ENCODE assay signal across 20 cellular contexts in genomic region chr12:53173085-53173715, GRCh38. TPM values are rescaled to one million over a fixed set of nuclear protein-coding genes. Genes with fewer than 3 reads are reported as not detected.
A peak's percentile ranks its signal among the peaks of the same experiment; 100 is the strongest.
DNase-seq lines count a peak whose midpoint lies in the region; ATAC-seq and TF ChIP-seq lines count a peak whose summit lies in the region.
"Had no signal": no experiment of that assay in that cellular context is flagged by ENCODE, and none has a peak within 500 bp of the region (broad histone marks: within the 10 kb centered on the region; RNA-seq: fewer than 3 reads in every experiment).

No MANE protein-coding gene starts in this region.

- H3K27ac Mint-ChIP-seq in natural killer cell: no peak overlapping the region
- H3K27ac Mint-ChIP-seq: B cell had no signal

- intact Hi-C loops in Panc1 (cut with micrococcal nuclease; ENCODE audit: unreplicated experiment): no loop called here
- intact Hi-C loops in vagina (cut with DNase I): no loop called here
- intact Hi-C loops in natural killer cell (cut with micrococcal nuclease): no loop called here

- peaks cover 12% of the 10 kb centered on the region for H3K4me1 ChIP-seq in Panc1 (ENCODE audit: control insufficient read depth, insufficient read depth, low read length)
- peaks cover 6% of the 10 kb centered on the region for H3K4me1 ChIP-seq in vagina

- CTCF ChIA-PET in Panc1 (lab: Charles Lee): interaction anchor here (0.7 to 1.3 kb wide), 3 partner anchors 14 to 148 kb away, joined by 4 to 7 read pairs (median 5); no protein-coding TSS in a partner anchor

- H3K27me3 ChIP-seq in Panc1 (ENCODE audit: control insufficient read depth, insufficient read depth, low read length) (no peaks in the 10 kb centered on the region), vagina (no peaks in the 10 kb centered on the region)

- no peak overlapping the region for H3K4me3 Mint-ChIP-seq in natural killer cell
- H3K4me3 Mint-ChIP-seq: B cell had no signal

- in situ Hi-C loops in Panc1 (cut with HindIII; ENCODE audit: low pct_unique_long_range_greater_than_20kb, low sequenced_read_pairs): no loop called here
- in situ Hi-C loops in KBM-7 (cut with MboI; ENCODE audit: low pct_unique_long_range_greater_than_20kb, low sequenced_read_pairs): no loop called here

- no peaks in the 10 kb centered on the region for H3K9me3 Mint-ChIP-seq in natural killer cell

- POLR2A ChIA-PET in Panc1 (lab: Charles Lee): no interaction called here

- H3K27ac ChIP-seq in Panc1 (ENCODE audit: low read length) (no peak overlapping the region; the same call in 1 of the 2 replicates), coronary artery (no peak overlapping the region), vagina (no peak overlapping the region)
- H3K27ac ChIP-seq: parathyroid adenoma had no signal

- H3K4me1 Mint-ChIP-seq in natural killer cell: no peaks in the 10 kb centered on the region
- H3K4me1 Mint-ChIP-seq: B cell had no signal

- TF ChIP-seq CTCF in Panc1 (IDR thresholded peaks at IDR 0.05) (no peak), coronary artery (IDR thresholded peaks at IDR 0.05) (no peak), vagina (IDR thresholded peaks at IDR 0.05) (no peak), natural killer cell (IDR thresholded peaks at IDR 0.05) (no peak)

- peak; percentile 77 for DNase-seq in EH (ENCODE audit: low read depth)
- no peak for DNase-seq in Panc1 (ENCODE audit: low read depth, low spot score)
- peak; percentile 61 for DNase-seq in coronary artery (ENCODE audit: low spot score)
- peak; percentile 20 for DNase-seq in myocyte (ENCODE audit: low read depth)
- DNase-seq in vagina (ENCODE audit: extremely low spot score in 2 of 2): no peak
- no peak for DNase-seq in KBM-7
- DNase-seq in natural killer cell: no peak
- DNase-seq: activated CD8-positive, alpha-beta memory T cell treated with anti-CD3 and anti-CD28 coated beads, Interleukin-2, amount 50 U/mL, for 4 hours; activated naive CD4-positive, alpha-beta T cell; DMS 273 treated with DMSO at 0.1 percent for 48 hours; hippocampal formation; left colon; NCI-H1105 treated with DMSO at 0.1 percent for 48 hours; NCI-H2227 treated with DMSO at 0.1 percent for 48 hours; SHP77; T-helper 2 cell had no signal

- peaks cover 8% of the 10 kb centered on the region for H3K36me3 Mint-ChIP-seq in natural killer cell

- no peaks in the 10 kb centered on the region for H3K9me3 ChIP-seq in Panc1 (ENCODE audit: control insufficient read depth, insufficient read depth, low read depth, low read length)
- no peaks in the 10 kb centered on the region for H3K9me3 ChIP-seq in vagina

- H3K36me3 ChIP-seq in Panc1 (ENCODE audit: control insufficient read depth, insufficient read depth, low read length) (no peaks in the 10 kb centered on the region), vagina (no peaks in the 10 kb centered on the region)

- H3K4me3 ChIP-seq in Panc1 (ENCODE audit: low read depth in 2 of 2, low read length in 2 of 2) (no peak overlapping the region), coronary artery (no peak overlapping the region), vagina (no peak overlapping the region)

- BruUV-seq in Panc1 (replicated peaks; lab: Mats Ljungman, UMichigan): no TSS peak

- peak; percentile 49; the same call in 1 of the 2 replicates for ATAC-seq in Panc1
- no peak for ATAC-seq in HG02938 (IDR thresholded peaks at IDR 0.05; ENCODE audit: unreplicated experiment)
- ATAC-seq in natural killer cell: no peak
- ATAC-seq: activated CD4-positive, CD25-positive, alpha-beta regulatory T cell treated with anti-CD3 and anti-CD28 coated beads, Interleukin-2, amount 50 U/mL, for 24 hours; left colon had no signal

- H3K27me3 Mint-ChIP-seq in natural killer cell (ENCODE audit: low read depth in 2 of 2): no peaks in the 10 kb centered on the region
- H3K27me3 Mint-ChIP-seq: B cell had no signal

- TF ChIP-seq POLR2A in vagina (IDR thresholded peaks at IDR 0.05): no peak

RNA-seq across cellular contexts. Expression of gene ZNF740, which starts 7.3 kb away (rescaled TPM):
- 46.8 TPM for total RNA-seq in Panc1 (2021; ENCODE audit: unreplicated experiment)
- polyA plus RNA-seq in Panc1 (2012; ENCODE audit: insufficient read length): 29.9 TPM
- 7.4 and 9.2 TPM in 2 replicates for total RNA-seq in myocyte
- polyA plus RNA-seq in myocyte (2012): 11.1 TPM
- 12.8 TPM for total RNA-seq in vagina
- total RNA-seq in natural killer cell: 10 to 100 TPM; 37.1 to 65.9 (median 45.3) TPM

RNA-seq across cellular contexts. Expression of gene CSAD, which starts 7.5 kb away (rescaled TPM):
- total RNA-seq in Panc1 (2021; ENCODE audit: unreplicated experiment) (15.4 TPM), myocyte (5.6 and 15.5 TPM in 2 replicates), vagina (44.9 TPM), natural killer cell (10 to 100 TPM; 50.8 to 54.4 (median 53.0) TPM)
- 12.5 TPM for polyA plus RNA-seq in Panc1 (2012; ENCODE audit: insufficient read length)
- polyA plus RNA-seq in myocyte (2012): 39.8 TPM

RNA-seq across cellular contexts. Expression of gene ITGB7, which starts 33.9 kb away (rescaled TPM):
- total RNA-seq in Panc1 (2021; ENCODE audit: unreplicated experiment) (0.98 TPM), myocyte (0.16 and 0.32 TPM in 2 replicates), vagina (3.7 TPM), natural killer cell (100 to 1,000 TPM; 329 to 441 (median 439) TPM)
- not detected for polyA plus RNA-seq in Panc1 (2012; ENCODE audit: insufficient read length)
- polyA plus RNA-seq in myocyte (2012): 0.10 TPM

RNA-seq across cellular contexts. Expression of gene RARG, which starts 58.8 kb away (rescaled TPM):
- total RNA-seq in Panc1 (2021; ENCODE audit: unreplicated experiment) (41.2 TPM), myocyte (15.4 and 22.7 TPM in 2 replicates), vagina (79.1 TPM), natural killer cell (10 to 100 TPM; 24.0 to 30.6 (median 27.5) TPM)
- polyA plus RNA-seq in Panc1 (2012; ENCODE audit: insufficient read length): 40.7 TPM
- 21.9 TPM for polyA plus RNA-seq in myocyte (2012)

Comparison
In these comparisons a context has a peak if more than half of its experiments do, and no peak if none do; other contexts are left out.
1. DNase-seq: peak in EH (single experiment), coronary artery (single experiment) and myocyte (single experiment); none in Panc1 (single experiment), vagina (0 of 2), KBM-7 (single experiment) and natural killer cell (single experiment).
2. RNA of gene ITGB7, which starts 33.9 kb away (total RNA-seq): 329 to 441 TPM in natural killer cell; 3.7 TPM in vagina (single experiment), 0.98 TPM in Panc1 (single experiment) and 0.16 to 0.32 TPM in myocyte; every median in the first group is over 10 times any median in the second.